8 cellular contexts compared by ENCODE assay signal in genomic region chr7:55964261-55964801, GRCh38. TPM values are rescaled to one million over a fixed set of nuclear protein-coding genes. Genes with fewer than 3 reads are reported as not detected.
DNase-seq lines count a peak whose midpoint lies in the region; ATAC-seq and TF ChIP-seq lines count a peak whose summit lies in the region.

Gene NIPSNAP2, plus strand, starts transcription at chr7:55964585. Its CDS starts 25 bp downstream, at chr7:55964610.

- H3K36me3 ChIP-seq in gastroesophageal sphincter (peaks cover 0 to 7% of the 10 kb centered on the region in 2 donors), testis (ENCODE audit: low read depth, missing control alignments) (no peaks in the 10 kb centered on the region)

- TF ChIP-seq CTCF in gastroesophageal sphincter (IDR thresholded peaks at IDR 0.05) (peak in 3 of 4 experiments; percentile 55 to 89 (median 87)), testis (IDR thresholded peaks at IDR 0.05) (peak in 2 of 3 experiments; percentile 62 to 99)

- H3K9me3 ChIP-seq in gastroesophageal sphincter (no peaks in the 10 kb centered on the region), testis (no peaks in the 10 kb centered on the region)

- intact Hi-C loops in testis (cut with DNase I; ENCODE audit: low total_unique reads): no loop called here

- H3K27me3 ChIP-seq in gastroesophageal sphincter (no peaks in the 10 kb centered on the region), testis (no peaks in the 10 kb centered on the region)

- ATAC-seq in GM21381 (IDR thresholded peaks at IDR 0.05; ENCODE audit: unreplicated experiment): peak; percentile 77
- peak; percentile 86 for ATAC-seq in gastroesophageal sphincter

- H3K4me3 ChIP-seq in gastroesophageal sphincter (peak within 1 kb of the TSS; percentile 50 to 80), testis (peak within 1 kb of the TSS; percentile 81 to 82)

- no peak for TF ChIP-seq EP300 in gastroesophageal sphincter (IDR thresholded peaks at IDR 0.05)

- 0% methylated on average over 5 of the region's 70 CpGs; no CpG with 5 or more reads in 1 of the 2 donors for WGBS in gastroesophageal sphincter (ENCODE audit: low coverage in 1 of 2), 2 donors
- 0 to 1% methylated on average over 5 to 22 of the region's 70 CpGs for WGBS in testis, 2 donors

- TF ChIP-seq POLR2A in gastroesophageal sphincter (IDR thresholded peaks at IDR 0.05): peak in 1 of 2 donors; percentile 72
- TF ChIP-seq POLR2A in testis (IDR thresholded peaks at IDR 0.05): no peak

- peak; percentile 24 for DNase-seq in DMS79 (lab: John Stamatoyannopoulos, UW)
- DNase-seq in HUDEP-2 (lab: John Stamatoyannopoulos, UW; ENCODE audit: unreplicated experiment in 76 of 76): peak in 41 of 76 experiments; percentile 11 to 80 (median 57)
- peak; percentile 76 for DNase-seq in RPMI7951 (ENCODE audit: low read depth)
- peak; percentile 43 for DNase-seq in activated gamma-delta T cell treated with anti-CD3 and anti-CD28 coated beads, Interleukin-2, amount 50 U/mL, for 16 hours (ENCODE audit: low read depth)
- DNase-seq in nucleus accumbens (lab: John Stamatoyannopoulos, UW): peak in 44 of 56 donors; percentile 9 to 78 (median 52)
- peak; percentile 61 for DNase-seq in testis

- peaks cover 0 to 52% (median 18%) of the 10 kb centered on the region in 3 donors for H3K4me1 ChIP-seq in gastroesophageal sphincter
- H3K4me1 ChIP-seq in testis: peaks cover 15% of the 10 kb centered on the region

- H3K27ac ChIP-seq in gastroesophageal sphincter: peak within 1 kb of the TSS; percentile 76 to 99 (median 98)
- peak within 1 kb of the TSS; percentile 78 to 95 for H3K27ac ChIP-seq in testis

RNA-seq across cellular contexts. Expression of gene NIPSNAP2, which starts in this region (rescaled TPM):
- 66.2 and 76.7 TPM in 2 replicates for total RNA-seq in RPMI7951 (2014; rRNA removed; shearing (Covaris generic))
- total RNA-seq in gastroesophageal sphincter (100 to 1,000 TPM in 2 of 4 donors, 10 to 100 TPM in 2; 64.2 to 113 (median 97.3) TPM), testis (100 to 1,000 TPM in 1 of 2 donors, 10 to 100 TPM in 1; 90.2 to 136 TPM)
- 41.1 TPM for polyA plus RNA-seq in testis (ENCODE audit: insufficient read depth, low read depth, low replicate concordance)

Comparison
In these comparisons a context has a peak if more than half of its experiments do, and no peak if none do; other contexts are left out.
1. Peak in every context shown above with its lines: DNase-seq, ATAC-seq, H3K4me3 ChIP-seq and H3K27ac ChIP-seq.
2. DNase-seq: peak in every context shown above with its lines; median percentile 76 in RPMI7951; 61 in testis; 57 in HUDEP-2; 52 in nucleus accumbens; 43 in activated gamma-delta T cell treated with anti-CD3 and anti-CD28 coated beads, Interleukin-2, amount 50 U/mL, for 16 hours; 24 in DMS79.